ENCODE assay signal across 17 cellular contexts in the genomic region with DNA sequence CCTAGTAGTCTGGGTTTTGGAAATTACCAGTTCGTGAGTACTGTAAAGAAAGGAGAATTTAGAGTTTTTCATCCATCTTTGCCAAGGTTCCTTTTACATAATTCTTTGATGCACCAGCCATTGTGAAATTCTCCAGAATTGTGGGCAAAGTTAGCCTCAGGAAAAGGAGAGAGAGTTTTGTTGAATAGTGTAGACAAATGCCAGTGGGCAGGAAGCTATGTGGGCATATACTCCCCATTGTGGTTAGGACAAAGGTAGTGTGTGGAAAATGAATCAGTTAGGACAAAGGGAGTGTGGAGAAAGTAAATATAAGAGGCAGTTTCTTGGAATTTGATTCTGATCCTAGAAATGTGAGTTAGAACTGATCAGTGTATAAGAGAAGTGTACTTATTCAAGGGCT.
DNase-seq lines count a peak whose midpoint lies in the region; ATAC-seq and TF ChIP-seq lines count a peak whose summit lies in the region.
"Had no signal": no experiment of that assay in that cellular context is flagged by ENCODE, and none has a peak within 500 bp of the region (broad histone marks: within the 10 kb centered on the region; RNA-seq: fewer than 3 reads in every experiment).

No MANE protein-coding gene starts in this region.

- H3K4me1 ChIP-seq in DND-41 (ENCODE audit: insufficient read depth, low read length) (peaks cover 21% of the 10 kb centered on the region), stomach (peaks cover 0 to 10% (median 2%) of the 10 kb centered on the region in 4 donors), right cardiac atrium (ENCODE audit: control insufficient read depth, insufficient read depth, low read length) (no peaks in the 10 kb centered on the region)
- H3K4me1 ChIP-seq: body of pancreas, heart left ventricle, tibial nerve had no signal

- no peaks in the 10 kb centered on the region for H3K9me3 Mint-ChIP-seq in activated T-cell treated with anti-CD3 and anti-CD28 coated beads, Interleukin-2, amount 50 U/mL, for 4 hours
- H3K9me3 Mint-ChIP-seq: activated T-helper 17 cell treated with anti-CD3 and anti-CD28 coated beads, Interleukin-2, amount 50 U/mL, for 72 hours had no signal

- intact Hi-C loops in stomach (cut with DNase I; ENCODE audit: low total_unique reads) (no loop called here), right cardiac atrium (cut with DNase I) (no loop called here)

- H3K36me3 ChIP-seq in DND-41 (ENCODE audit: insufficient read depth, low read length): peaks cover 3% of the 10 kb centered on the region; the same call in 1 of the 2 replicates
- H3K36me3 ChIP-seq in stomach: peaks cover 0 to 43% (median 27%) of the 10 kb centered on the region in 4 donors

- peaks cover 5% of the 10 kb centered on the region for H3K4me1 Mint-ChIP-seq in activated T-cell treated with anti-CD3 and anti-CD28 coated beads, Interleukin-2, amount 50 U/mL, for 4 hours (ENCODE audit: low read depth)
- H3K4me1 Mint-ChIP-seq: B cell had no signal

- no peaks in the 10 kb centered on the region for H3K27me3 ChIP-seq in DND-41 (ENCODE audit: insufficient read depth, low read length, poor library complexity)
- H3K27me3 ChIP-seq in stomach: no peaks in the 10 kb centered on the region
- no peaks in the 10 kb centered on the region for H3K27me3 ChIP-seq in right cardiac atrium (ENCODE audit: control insufficient read depth, insufficient read depth)
- H3K27me3 ChIP-seq: body of pancreas, heart left ventricle, tibial nerve had no signal

- no peaks in the 10 kb centered on the region for H4K20me1 ChIP-seq in DND-41 (ENCODE audit: insufficient read depth, low read length)

- H3K9ac ChIP-seq in DND-41 (ENCODE audit: low read depth, low read length): no peak overlapping the region

- ATAC-seq in DND-41 (ENCODE audit: insufficient read depth, low read depth): peak; percentile 40; the same call in 1 of the 3 replicates
- no peak for ATAC-seq in right cardiac atrium
- no peak for ATAC-seq in GM21737 (IDR thresholded peaks at IDR 0.05; ENCODE audit: unreplicated experiment)
- ATAC-seq in activated T-cell treated with anti-CD3 and anti-CD28 coated beads, Interleukin-2, amount 50 U/mL, for 4 hours: no peak
- ATAC-seq: activated T-helper 17 cell treated with anti-CD3 and anti-CD28 coated beads, Interleukin-2, amount 50 U/mL, for 72 hours; body of pancreas; heart left ventricle had no signal

- H3K4me3 ChIP-seq in DND-41 (ENCODE audit: low read depth in 1 of 2, low read length in 2 of 2) (no peak overlapping the region), NB4 (ENCODE audit: low read depth, low read length) (no peak overlapping the region), stomach (no peak overlapping the region), right cardiac atrium (ENCODE audit: low read length) (no peak overlapping the region)
- H3K4me3 ChIP-seq: body of pancreas, heart left ventricle, tibial nerve had no signal

- no peak overlapping the region for H3K4me3 Mint-ChIP-seq in activated T-cell treated with anti-CD3 and anti-CD28 coated beads, Interleukin-2, amount 50 U/mL, for 4 hours
- H3K4me3 Mint-ChIP-seq: activated T-helper 17 cell treated with anti-CD3 and anti-CD28 coated beads, Interleukin-2, amount 50 U/mL, for 72 hours; B cell had no signal

- H3K27ac ChIP-seq in DND-41 (ENCODE audit: low read length): no peak overlapping the region
- H3K27ac ChIP-seq in stomach: peak overlapping the region in 2 of 5 donors; percentile 10 to 64
- no peak overlapping the region for H3K27ac ChIP-seq in right cardiac atrium (ENCODE audit: low read length)
- H3K27ac ChIP-seq: body of pancreas, heart left ventricle, tibial nerve had no signal

- H2AFZ ChIP-seq in DND-41 (ENCODE audit: low read depth, low read length): no peak overlapping the region

- H3K36me3 Mint-ChIP-seq in activated T-cell treated with anti-CD3 and anti-CD28 coated beads, Interleukin-2, amount 50 U/mL, for 4 hours (ENCODE audit: insufficient read depth): peaks cover 19% of the 10 kb centered on the region

- no peak for TF ChIP-seq EP300 in stomach (IDR thresholded peaks at IDR 0.05)

- WGBS in stomach, 5 donors: 87 to 100% (median 91%) methylated on average over 1 of the region's 1 CpG
- 89% methylated on average over 1 of the region's 1 CpG for WGBS in right cardiac atrium

- no peak overlapping the region for H3K4me2 ChIP-seq in DND-41 (ENCODE audit: insufficient read depth, low read length)

- no peak for TF ChIP-seq CTCF in DND-41 (IDR thresholded peaks at IDR 0.05; ENCODE audit: borderline replicate concordance, extremely low read depth, low read length, poor library complexity, severe bottlenecking)
- TF ChIP-seq CTCF in NB4 (IDR thresholded peaks at IDR 0.05; ENCODE audit: low read depth, low read length): no peak
- no peak for TF ChIP-seq CTCF in stomach (IDR thresholded peaks at IDR 0.05)

- no peaks in the 10 kb centered on the region for H3K27me3 Mint-ChIP-seq in activated T-cell treated with anti-CD3 and anti-CD28 coated beads, Interleukin-2, amount 50 U/mL, for 4 hours (ENCODE audit: low read depth)
- H3K27me3 Mint-ChIP-seq: activated T-helper 17 cell treated with anti-CD3 and anti-CD28 coated beads, Interleukin-2, amount 50 U/mL, for 72 hours; B cell had no signal

- DNase-seq in DND-41 (no peak), NB4 (ENCODE audit: low read depth) (peak; percentile 52), astrocyte of the hippocampus (ENCODE audit: low read depth, low spot score) (peak; percentile 85), iris pigment epithelial cell (ENCODE audit: low read depth) (peak; percentile 6), stomach (no peak), right cardiac atrium (no peak)
- DNase-seq in activated T-cell treated with anti-CD3 and anti-CD28 coated beads, Interleukin-2, amount 50 U/mL, for 4 hours: no peak
- DNase-seq: activated CD4-positive, alpha-beta T cell treated with anti-CD3 and anti-CD28 coated beads, Interleukin-2, amount 50 U/mL, for 48 hours; body of pancreas; effector CD8-positive, alpha-beta T cell; heart left ventricle; NCI-H1694 treated with DMSO at 0.1 percent for 48 hours; NCI-H774 had no signal

- TF ChIP-seq POLR2A in NB4 (IDR thresholded peaks at IDR 0.05; ENCODE audit: extremely low read depth, insufficient read length) (no peak), stomach (IDR thresholded peaks at IDR 0.05) (no peak)

- H3K9me3 ChIP-seq in DND-41 (ENCODE audit: insufficient read depth, low read length, severe bottlenecking): no peaks in the 10 kb centered on the region
- H3K9me3 ChIP-seq in stomach: no peaks in the 10 kb centered on the region
- no peaks in the 10 kb centered on the region for H3K9me3 ChIP-seq in right cardiac atrium (ENCODE audit: control insufficient read depth, low read length)
- H3K9me3 ChIP-seq: body of pancreas, heart left ventricle, tibial nerve had no signal

- H3K79me2 ChIP-seq in DND-41 (ENCODE audit: insufficient read depth, low read length): no peaks in the 10 kb centered on the region

Comparison
In these comparisons a context has a peak if more than half of its experiments do, and no peak if none do; other contexts are left out.
1. DNase-seq: peak in NB4 (single experiment), astrocyte of the hippocampus (single experiment) and iris pigment epithelial cell (single experiment); none in DND-41 (single experiment), stomach (single experiment), right cardiac atrium (0 of 3) and activated T-cell treated with anti-CD3 and anti-CD28 coated beads, Interleukin-2, amount 50 U/mL, for 4 hours (single experiment).